Comparison of ENCODE assay signal across 1 cellular context in genomic region chr6:38234934-38235678, GRCh38.
TF ChIP-seq lines count a peak whose summit lies in the region.

No MANE protein-coding gene starts in this region.

TF ChIP-seq in GM23338, 12 proteins besides CTCF, POLR2A, EP300 and RAD21 (continued from another document):
- no peak for TF ChIP-seq ZNF462 (CRISPR knock-in tag; IDR thresholded peaks at IDR 0.05)
- no peak for TF ChIP-seq ETS1 (IDR thresholded peaks at IDR 0.05)
- no peak for TF ChIP-seq NANOG (IDR thresholded peaks at IDR 0.05; ENCODE audit: borderline replicate concordance)
- no peak for TF ChIP-seq CREB1 (CRISPR knock-in tag; IDR thresholded peaks at IDR 0.05; ENCODE audit: low read depth)
- TF ChIP-seq JUNB (IDR thresholded peaks at IDR 0.05; ENCODE audit: unreplicated experiment), result no peak
- no peak for TF ChIP-seq EZH2 (IDR thresholded peaks at IDR 0.05; ENCODE audit: low read depth, unreplicated experiment)
- no peak for TF ChIP-seq EZH2phosphoT487 (IDR thresholded peaks at IDR 0.05; ENCODE audit: unreplicated experiment)
- TF ChIP-seq REST (IDR thresholded peaks at IDR 0.05; ENCODE audit: unreplicated experiment), result no peak
- no peak for TF ChIP-seq ZNF114 (CRISPR knock-in tag; IDR thresholded peaks at IDR 0.05)
